9 cellular contexts compared by ENCODE assay signal in the genomic region with DNA sequence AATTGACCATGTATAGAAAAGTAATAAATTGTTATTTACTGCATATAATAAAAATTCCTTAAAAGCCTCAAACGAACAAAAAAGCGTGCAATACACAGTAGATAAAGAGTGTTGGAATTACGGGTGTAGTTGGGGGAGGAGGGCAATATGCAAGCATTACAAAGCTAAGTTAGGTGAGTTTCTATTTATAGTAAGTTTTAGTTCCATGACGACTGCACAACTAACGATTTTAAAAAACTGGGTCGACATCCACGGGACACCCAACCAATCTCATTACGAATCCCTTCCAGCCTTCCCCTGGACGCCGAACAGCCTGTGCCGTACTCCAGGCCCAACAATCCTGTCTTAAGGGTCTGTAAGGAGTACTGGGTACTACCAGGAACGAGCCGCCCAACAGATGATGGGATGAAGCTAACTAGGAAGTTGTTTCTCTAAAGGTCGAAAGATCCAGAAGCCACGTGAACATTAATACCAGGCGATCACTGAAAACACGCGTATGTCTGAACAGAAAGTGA. TPM values are rescaled to one million over a fixed set of nuclear protein-coding genes. Genes with fewer than 3 reads are reported as not detected.
DNase-seq lines count a peak whose midpoint lies in the region; ATAC-seq and TF ChIP-seq lines count a peak whose summit lies in the region.
"Had no signal": no experiment of that assay in that cellular context is flagged by ENCODE, and none has a peak within 500 bp of the region (broad histone marks: within the 10 kb centered on the region; RNA-seq: fewer than 3 reads in every experiment).

No MANE protein-coding gene starts in this region.

- DNase-seq in EH (ENCODE audit: low read depth), result peak; percentile 16
- DNase-seq in WTC11 (ENCODE audit: low spot score), result no peak
- DNase-seq in stimulated activated naive B cell treated with anti-CD40 and anti-IgM and Interleukin-4, amounts not matched to agents 10 μg/mL and 1 μg/mL and 100 μg/mL, for 72 hours, result no peak

- H3K4me1 Mint-ChIP-seq in WTC11, result peaks cover 13% of the 10 kb centered on the region
- peaks cover 12 to 35% of the 10 kb centered on the region in 2 donors for H3K4me1 Mint-ChIP-seq in stimulated activated naive B cell treated with anti-CD40 and anti-IgM and Interleukin-4, amounts not matched to agents 10 μg/mL and 1 μg/mL and 100 μg/mL, for 72 hours

- CTCF ChIA-PET in WTC11 (lab: Charles Lee), result interaction anchor here (2.9 to 3.2 kb wide), 2 partner anchors 49 to 556 kb away, joined by 18 read pairs; partner anchors contain the start of gene FBXO40

- no peaks in the 10 kb centered on the region for H3K27me3 Mint-ChIP-seq in WTC11 (ENCODE audit: low read depth)
- no peaks in the 10 kb centered on the region for H3K27me3 Mint-ChIP-seq in stimulated activated naive B cell treated with anti-CD40 and anti-IgM and Interleukin-4, amounts not matched to agents 10 μg/mL and 1 μg/mL and 100 μg/mL, for 72 hours

- no peak for TF ChIP-seq CTCF in WTC11 (IDR thresholded peaks at IDR 0.05)

- ATAC-seq in HG02938 (IDR thresholded peaks at IDR 0.05; ENCODE audit: unreplicated experiment), result peak; percentile 4
- peak; percentile 20 for ATAC-seq in WTC11
- no peak for ATAC-seq in stimulated activated naive B cell treated with anti-CD40 and anti-IgM and Interleukin-4, amounts not matched to agents 10 μg/mL and 1 μg/mL and 100 μg/mL, for 72 hours (replicated peaks)
- ATAC-seq in HG03571 (IDR thresholded peaks at IDR 0.05; ENCODE audit: unreplicated experiment), result no peak
- ATAC-seq in HG03565 (IDR thresholded peaks at IDR 0.05; ENCODE audit: unreplicated experiment), result no peak
- no peak for ATAC-seq in HG02885 (IDR thresholded peaks at IDR 0.05; ENCODE audit: poor library complexity, unreplicated experiment)

- no peaks in the 10 kb centered on the region for H3K9me3 Mint-ChIP-seq in WTC11
- no peaks in the 10 kb centered on the region for H3K9me3 Mint-ChIP-seq in stimulated activated naive B cell treated with anti-CD40 and anti-IgM and Interleukin-4, amounts not matched to agents 10 μg/mL and 1 μg/mL and 100 μg/mL, for 72 hours

- H3K4me3 ChIP-seq in iPS-20b (ENCODE audit: low read length), result peak overlapping the region; percentile 93

- H3K36me3 ChIP-seq in iPS-20b (ENCODE audit: insufficient read depth, low read depth, low read length), result peaks cover 36% of the 10 kb centered on the region

- no peak overlapping the region for H3K27ac ChIP-seq in iPS-20b (ENCODE audit: low read length)

- peaks cover 23% of the 10 kb centered on the region for H3K36me3 Mint-ChIP-seq in WTC11
- H3K36me3 Mint-ChIP-seq in stimulated activated naive B cell treated with anti-CD40 and anti-IgM and Interleukin-4, amounts not matched to agents 10 μg/mL and 1 μg/mL and 100 μg/mL, for 72 hours, result peaks cover 2 to 5% of the 10 kb centered on the region in 2 donors

- no peaks in the 10 kb centered on the region for H3K27me3 ChIP-seq in iPS-20b (ENCODE audit: insufficient read depth, low read length)

- H3K4me1 ChIP-seq in iPS-20b (ENCODE audit: insufficient read depth, low read length), result peaks cover 7% of the 10 kb centered on the region; the same call in 1 of the 2 replicates

- H3K9me3 ChIP-seq in iPS-20b (ENCODE audit: insufficient read depth, low read depth, low read length), result no peaks in the 10 kb centered on the region

- peak overlapping the region; percentile 84 for H3K9ac ChIP-seq in iPS-20b (ENCODE audit: low read depth, low read length)

- H3K4me3 Mint-ChIP-seq in WTC11, result peak overlapping the region; percentile 98
- H3K4me3 Mint-ChIP-seq in stimulated activated naive B cell treated with anti-CD40 and anti-IgM and Interleukin-4, amounts not matched to agents 10 μg/mL and 1 μg/mL and 100 μg/mL, for 72 hours, result peak overlapping the region; percentile 84 to 85

- POLR2A ChIA-PET in WTC11 (lab: Charles Lee), result interaction anchor here (1.0 kb wide), 1 partner anchor 203 kb away, joined by 3 read pairs; no protein-coding TSS in a partner anchor

- H3K27ac Mint-ChIP-seq in WTC11, result peak overlapping the region; percentile 94
- H3K27ac Mint-ChIP-seq in stimulated activated naive B cell treated with anti-CD40 and anti-IgM and Interleukin-4, amounts not matched to agents 10 μg/mL and 1 μg/mL and 100 μg/mL, for 72 hours, result peak overlapping the region; percentile 77

TF ChIP-seq in WTC11, 78 proteins besides CTCF, POLR2A, EP300 and RAD21 (continues in another document):
- TF ChIP-seq ZNF512 (CRISPR knock-in tag; IDR thresholded peaks at IDR 0.05; ENCODE audit: borderline replicate concordance) (no peak), CBFB (CRISPR knock-in tag; IDR thresholded peaks at IDR 0.05; ENCODE audit: low read depth) (no peak), E2F1 (CRISPR knock-in tag; IDR thresholded peaks at IDR 0.05) (no peak), FOXP1 (CRISPR knock-in tag; IDR thresholded peaks at IDR 0.05; ENCODE audit: borderline replicate concordance) (no peak), ZNF232 (CRISPR knock-in tag; IDR thresholded peaks at IDR 0.05) (no peak), NFYB (CRISPR knock-in tag; conservative IDR thresholded peaks at IDR 0.05; ENCODE audit: low read depth) (no peak), IRF1 (CRISPR knock-in tag; IDR thresholded peaks at IDR 0.05) (no peak), IRF2 (CRISPR knock-in tag; IDR thresholded peaks at IDR 0.05; ENCODE audit: borderline replicate concordance, low read depth) (no peak), JUN (CRISPR knock-in tag; IDR thresholded peaks at IDR 0.05) (no peak), NR3C1 (CRISPR knock-in tag; conservative IDR thresholded peaks at IDR 0.05; ENCODE audit: low read depth) (no peak)
- TF ChIP-seq, protein P1, sequence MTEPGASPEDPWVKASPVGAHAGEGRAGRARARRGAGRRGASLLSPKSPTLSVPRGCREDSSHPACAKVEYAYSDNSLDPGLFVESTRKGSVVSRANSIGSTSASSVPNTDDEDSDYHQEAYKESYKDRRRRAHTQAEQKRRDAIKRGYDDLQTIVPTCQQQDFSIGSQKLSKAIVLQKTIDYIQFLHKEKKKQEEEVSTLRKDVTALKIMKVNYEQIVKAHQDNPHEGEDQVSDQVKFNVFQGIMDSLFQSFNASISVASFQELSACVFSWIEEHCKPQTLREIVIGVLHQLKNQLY (CRISPR knock-in tag; IDR thresholded peaks at IDR 0.05), result no peak
- TF ChIP-seq, protein P2, sequence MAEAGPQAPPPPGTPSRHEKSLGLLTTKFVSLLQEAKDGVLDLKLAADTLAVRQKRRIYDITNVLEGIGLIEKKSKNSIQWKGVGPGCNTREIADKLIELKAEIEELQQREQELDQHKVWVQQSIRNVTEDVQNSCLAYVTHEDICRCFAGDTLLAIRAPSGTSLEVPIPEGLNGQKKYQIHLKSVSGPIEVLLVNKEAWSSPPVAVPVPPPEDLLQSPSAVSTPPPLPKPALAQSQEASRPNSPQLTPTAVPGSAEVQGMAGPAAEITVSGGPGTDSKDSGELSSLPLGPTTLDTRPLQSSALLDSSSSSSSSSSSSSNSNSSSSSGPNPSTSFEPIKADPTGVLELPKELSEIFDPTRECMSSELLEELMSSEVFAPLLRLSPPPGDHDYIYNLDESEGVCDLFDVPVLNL (CRISPR knock-in tag; IDR thresholded peaks at IDR 0.05; ENCODE audit: borderline replicate concordance, low read depth), result no peak

RNA-seq across cellular contexts. Expression of gene POLQ, which starts 0.7 kb away (rescaled TPM):
- total RNA-seq in WTC11 (2021), result 14.9 to 16.8 TPM (median 16.2 TPM) in 3 replicates

RNA-seq across cellular contexts. Expression of gene ARGFX, which starts 22.6 kb away (rescaled TPM):
- not detected in 3 replicates for total RNA-seq in WTC11 (2021)
- total RNA-seq: temporal lobe had no signal

RNA-seq across cellular contexts. Expression of gene FBXO40, which starts 48.1 kb away (rescaled TPM):
- total RNA-seq in WTC11 (2021), result 0.04 to 0.09 TPM (median 0.07 TPM) in 3 replicates

Comparison
In these comparisons a context has a peak if more than half of its experiments do, and no peak if none do; other contexts are left out.
1. ATAC-seq: peak in HG02938 (single experiment) and WTC11 (single experiment); none in stimulated activated naive B cell treated with anti-CD40 and anti-IgM and Interleukin-4, amounts not matched to agents 10 μg/mL and 1 μg/mL and 100 μg/mL, for 72 hours (0 of 2), HG03571 (single experiment), HG03565 (single experiment) and HG02885 (single experiment).